ENCODE assay signal across 11 cellular contexts in the genomic region with DNA sequence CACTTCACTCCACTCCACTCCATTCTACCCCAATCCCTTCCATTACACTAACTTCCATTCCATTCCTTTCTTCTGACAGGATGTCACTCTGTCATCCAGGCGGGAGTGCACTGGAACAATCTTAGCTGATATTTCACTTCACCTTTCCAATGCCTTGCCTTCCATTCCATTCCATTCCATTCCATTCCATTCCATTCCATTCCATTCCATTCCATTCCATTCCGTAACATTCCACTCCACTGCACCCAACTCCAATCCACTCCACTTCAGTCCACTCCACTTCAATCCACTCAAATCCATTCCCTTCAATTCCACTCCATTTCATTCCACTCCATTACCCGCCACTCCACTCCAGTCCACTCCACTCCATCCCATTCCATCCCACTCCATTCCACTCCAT.
DNase-seq lines count a peak whose midpoint lies in the region; ATAC-seq and TF ChIP-seq lines count a peak whose summit lies in the region.
"Had no signal": no experiment of that assay in that cellular context is flagged by ENCODE, and none has a peak within 500 bp of the region (broad histone marks: within the 10 kb centered on the region; RNA-seq: fewer than 3 reads in every experiment).

No MANE protein-coding gene starts in this region.

- no peaks in the 10 kb centered on the region for H3K79me2 ChIP-seq in MM.1S (ENCODE audit: low read length)

- no peaks in the 10 kb centered on the region for H4K20me1 ChIP-seq in MM.1S (ENCODE audit: insufficient read depth, low read length)

- no peaks in the 10 kb centered on the region for H3K9me3 ChIP-seq in MM.1S (replicated peaks; ENCODE audit: insufficient read depth, low read length)

- H3K9ac ChIP-seq in MM.1S (ENCODE audit: low read length), result no peak overlapping the region

- H3K27me3 Mint-ChIP-seq in mesothelial cell of epicardium (ENCODE audit: low read depth), result no peaks in the 10 kb centered on the region

- H3K9me3 Mint-ChIP-seq in mesothelial cell of epicardium, result peaks cover 5% of the 10 kb centered on the region

- no peak overlapping the region for H3K4me2 ChIP-seq in MM.1S (ENCODE audit: low read depth, low read length)

- ATAC-seq in GM21515 (IDR thresholded peaks at IDR 0.05; ENCODE audit: unreplicated experiment), result no peak

- no peaks in the 10 kb centered on the region for H3K4me1 Mint-ChIP-seq in mesothelial cell of epicardium
- H3K4me1 Mint-ChIP-seq: nephron had no signal

- TF ChIP-seq CTCF in MM.1S (IDR thresholded peaks at IDR 0.05; ENCODE audit: low read length), result no peak
- no peak for TF ChIP-seq CTCF in mesothelial cell of epicardium (IDR thresholded peaks at IDR 0.05; ENCODE audit: unreplicated experiment)

- H3K4me3 ChIP-seq in MM.1S (ENCODE audit: low read length), result no peak overlapping the region

- no peak overlapping the region for H3K27ac Mint-ChIP-seq in mesothelial cell of epicardium
- H3K27ac Mint-ChIP-seq: nephron had no signal

- H3K9me2 ChIP-seq in MM.1S (replicated peaks; ENCODE audit: insufficient read depth, low read length), result no peaks in the 10 kb centered on the region

- no peaks in the 10 kb centered on the region for H3K27me3 ChIP-seq in MM.1S (replicated peaks; ENCODE audit: insufficient read depth, low read length)

- no peak overlapping the region for H2AFZ ChIP-seq in MM.1S (ENCODE audit: low read length)

- no peaks in the 10 kb centered on the region for H3K36me3 ChIP-seq in MM.1S (replicated peaks; ENCODE audit: insufficient read depth, low read length)

- no peaks in the 10 kb centered on the region for H3K4me1 ChIP-seq in MM.1S (ENCODE audit: low read length)

- DNase-seq in CD1c-positive myeloid dendritic cell (ENCODE audit: extremely low spot score) (peak; percentile 63), MM.1S (peak; percentile 68), dermis microvascular lymphatic vessel endothelial cell (ENCODE audit: low read depth in 2 of 2) (peak; percentile 90 to 91), kidney tubule cell (ENCODE audit: low spot score) (peak; percentile 84), mesothelial cell of epicardium (ENCODE audit: low spot score in 2 of 2, unreplicated experiment in 2 of 2) (no peak), DMS153 treated with DMSO at 0.1 percent for 48 hours (lab: John Stamatoyannopoulos, UW; ENCODE audit: unreplicated experiment) (no peak), NCI-H748 treated with DMSO at 0.1 percent for 48 hours (lab: John Stamatoyannopoulos, UW) (no peak)
- DNase-seq: stimulated activated CD4-positive, alpha-beta T cell treated with anti-CD3 and anti-CD28 coated beads, Interleukin-4, amount 100 ng/mL, for 1 hour had no signal

- H3K27ac ChIP-seq in MM.1S (ENCODE audit: low read length), result no peak overlapping the region
- H3K27ac ChIP-seq: C4-2B had no signal

- no peaks in the 10 kb centered on the region for H3K36me3 Mint-ChIP-seq in mesothelial cell of epicardium

- H3F3A ChIP-seq in MM.1S (ENCODE audit: insufficient read depth, low read length), result no peaks in the 10 kb centered on the region

- H3K4me3 Mint-ChIP-seq in mesothelial cell of epicardium, result no peak overlapping the region
- H3K4me3 Mint-ChIP-seq: nephron had no signal

Comparison
In these comparisons a context has a peak if more than half of its experiments do, and no peak if none do; other contexts are left out.
1. DNase-seq: peak in CD1c-positive myeloid dendritic cell (single experiment), MM.1S (single experiment), dermis microvascular lymphatic vessel endothelial cell (2 of 2) and kidney tubule cell (single experiment); none in mesothelial cell of epicardium (0 of 2), DMS153 treated with DMSO at 0.1 percent for 48 hours (single experiment) and NCI-H748 treated with DMSO at 0.1 percent for 48 hours (single experiment).